Comparison of ENCODE assay signal across 1 cellular context in genomic region chr4:55948726-55949479, GRCh38.
TF ChIP-seq lines count a peak whose summit lies in the region.

A gene with protein sequence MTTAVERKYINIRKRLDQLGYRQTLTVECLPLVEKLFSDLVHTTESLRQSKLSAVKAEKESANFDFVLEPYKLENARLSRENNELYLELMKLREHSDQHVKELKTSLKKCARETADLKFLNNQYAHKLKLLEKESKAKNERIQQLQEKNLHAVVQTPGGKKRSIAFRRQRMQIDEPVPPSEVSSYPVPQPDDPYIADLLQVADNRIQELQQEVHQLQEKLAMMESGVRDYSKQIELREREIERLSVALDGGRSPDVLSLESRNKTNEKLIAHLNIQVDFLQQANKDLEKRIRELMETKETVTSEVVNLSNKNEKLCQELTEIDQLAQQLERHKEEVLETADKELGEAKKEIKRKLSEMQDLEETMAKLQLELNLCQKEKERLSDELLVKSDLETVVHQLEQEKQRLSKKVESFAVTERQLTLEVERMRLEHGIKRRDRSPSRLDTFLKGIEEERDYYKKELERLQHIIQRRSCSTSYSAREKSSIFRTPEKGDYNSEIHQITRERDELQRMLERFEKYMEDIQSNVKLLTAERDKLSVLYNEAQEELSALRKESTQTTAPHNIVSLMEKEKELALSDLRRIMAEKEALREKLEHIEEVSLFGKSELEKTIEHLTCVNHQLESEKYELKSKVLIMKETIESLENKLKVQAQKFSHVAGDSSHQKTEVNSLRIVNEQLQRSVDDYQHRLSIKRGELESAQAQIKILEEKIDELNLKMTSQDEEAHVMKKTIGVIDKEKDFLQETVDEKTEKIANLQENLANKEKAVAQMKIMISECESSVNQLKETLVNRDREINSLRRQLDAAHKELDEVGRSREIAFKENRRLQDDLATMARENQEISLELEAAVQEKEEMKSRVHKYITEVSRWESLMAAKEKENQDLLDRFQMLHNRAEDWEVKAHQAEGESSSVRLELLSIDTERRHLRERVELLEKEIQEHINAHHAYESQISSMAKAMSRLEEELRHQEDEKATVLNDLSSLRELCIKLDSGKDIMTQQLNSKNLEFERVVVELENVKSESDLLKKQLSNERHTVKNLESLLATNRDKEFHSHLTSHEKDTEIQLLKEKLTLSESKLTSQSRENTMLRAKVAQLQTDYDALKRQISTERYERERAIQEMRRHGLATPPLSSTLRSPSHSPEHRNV (plus strand): TSS chr4:55948945. CDS start chr4:55952131, 3,186 bp downstream.

TF ChIP-seq in K562, 482 proteins besides CTCF, POLR2A, EP300 and RAD21 (continued from another document and continues in another):
- TF ChIP-seq ZMIZ1 (IDR thresholded peaks at IDR 0.05; ENCODE audit: low read depth in 2 of 2, low read length in 2 of 2), result peak in 1 of 2 experiments; percentile 48; a peak in 1 of 4 replicates
- no peak for TF ChIP-seq ASH1L (IDR thresholded peaks at IDR 0.05; ENCODE audit: borderline replicate concordance, low read depth, partially characterized antibody)
- TF ChIP-seq, protein P1, sequence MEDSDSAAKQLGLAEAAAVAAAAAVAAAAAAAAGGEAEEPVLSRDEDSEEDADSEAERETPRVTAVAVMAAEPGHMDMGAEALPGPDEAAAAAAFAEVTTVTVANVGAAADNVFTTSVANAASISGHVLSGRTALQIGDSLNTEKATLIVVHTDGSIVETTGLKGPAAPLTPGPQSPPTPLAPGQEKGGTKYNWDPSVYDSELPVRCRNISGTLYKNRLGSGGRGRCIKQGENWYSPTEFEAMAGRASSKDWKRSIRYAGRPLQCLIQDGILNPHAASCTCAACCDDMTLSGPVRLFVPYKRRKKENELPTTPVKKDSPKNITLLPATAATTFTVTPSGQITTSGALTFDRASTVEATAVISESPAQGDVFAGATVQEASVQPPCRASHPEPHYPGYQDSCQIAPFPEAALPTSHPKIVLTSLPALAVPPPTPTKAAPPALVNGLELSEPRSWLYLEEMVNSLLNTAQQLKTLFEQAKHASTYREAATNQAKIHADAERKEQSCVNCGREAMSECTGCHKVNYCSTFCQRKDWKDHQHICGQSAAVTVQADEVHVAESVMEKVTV (CRISPR knock-in tag; IDR thresholded peaks at IDR 0.05), result peak; percentile 37; the same call in 1 of the 2 replicates
- TF ChIP-seq FOXK2 (conservative IDR thresholded peaks at IDR 0.05 in 1 of 2, IDR thresholded peaks at IDR 0.05 in 1 of 2; ENCODE audit: low read depth in 2 of 2), result peak in 1 of 2 experiments; percentile 37; a peak in 1 of 4 replicates
- peak; percentile 82; the same call in 1 of the 2 replicates for TF ChIP-seq E2F1 (CRISPR knock-in tag; IDR thresholded peaks at IDR 0.05)
- peak; percentile 82 to 87 for TF ChIP-seq MAZ (CRISPR knock-in tag; conservative IDR thresholded peaks at IDR 0.05 in 1 of 2, IDR thresholded peaks at IDR 0.05 in 1 of 2)
- TF ChIP-seq TAF9B (IDR thresholded peaks at IDR 0.05; ENCODE audit: partially characterized antibody), result no peak
- TF ChIP-seq, protein P2, sequence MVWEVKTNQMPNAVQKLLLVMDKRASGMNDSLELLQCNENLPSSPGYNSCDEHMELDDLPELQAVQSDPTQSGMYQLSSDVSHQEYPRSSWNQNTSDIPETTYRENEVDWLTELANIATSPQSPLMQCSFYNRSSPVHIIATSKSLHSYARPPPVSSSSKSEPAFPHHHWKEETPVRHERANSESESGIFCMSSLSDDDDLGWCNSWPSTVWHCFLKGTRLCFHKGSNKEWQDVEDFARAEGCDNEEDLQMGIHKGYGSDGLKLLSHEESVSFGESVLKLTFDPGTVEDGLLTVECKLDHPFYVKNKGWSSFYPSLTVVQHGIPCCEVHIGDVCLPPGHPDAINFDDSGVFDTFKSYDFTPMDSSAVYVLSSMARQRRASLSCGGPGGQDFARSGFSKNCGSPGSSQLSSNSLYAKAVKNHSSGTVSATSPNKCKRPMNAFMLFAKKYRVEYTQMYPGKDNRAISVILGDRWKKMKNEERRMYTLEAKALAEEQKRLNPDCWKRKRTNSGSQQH (CRISPR knock-in tag; IDR thresholded peaks at IDR 0.05), result peak; percentile 88
- peak; percentile 78 for TF ChIP-seq MYC (IDR thresholded peaks at IDR 0.05; ENCODE audit: low read depth, low read length)
- TF ChIP-seq MYC (CRISPR knock-in tag; IDR thresholded peaks at IDR 0.05; ENCODE audit: borderline replicate concordance, low read depth), result no peak; the same call in 1 of the 2 replicates
- TF ChIP-seq CREB1 (IDR thresholded peaks at IDR 0.05), result no peak; the same call in 1 of the 2 replicates
- peak; percentile 48 for TF ChIP-seq CREB1 (CRISPR knock-in tag; IDR thresholded peaks at IDR 0.05)
- TF ChIP-seq CREB3L1 (IDR thresholded peaks at IDR 0.05; ENCODE audit: borderline replicate concordance, low read depth), result peak; percentile 69
- peak; percentile 88 for TF ChIP-seq ELF2 (CRISPR knock-in tag; IDR thresholded peaks at IDR 0.05)
- TF ChIP-seq MBD2 (IDR thresholded peaks at IDR 0.05; ENCODE audit: borderline replicate concordance, low read depth), result peak; percentile 31; the same call in 1 of the 2 replicates
- TF ChIP-seq HDAC1 (IDR thresholded peaks at IDR 0.05), result peak; percentile 38 to 99; a peak in 3 of 4 replicates
- TF ChIP-seq ZNF699 (CRISPR knock-in tag; IDR thresholded peaks at IDR 0.05; ENCODE audit: insufficient replicate concordance), result no peak
- no peak for TF ChIP-seq BACH1 (tag; IDR thresholded peaks at IDR 0.05)
- no peak for TF ChIP-seq NFXL1 (CRISPR knock-in tag; IDR thresholded peaks at IDR 0.05)
- peak; percentile 78 for TF ChIP-seq CCNT2 (IDR thresholded peaks at IDR 0.05; ENCODE audit: borderline replicate concordance, extremely low read depth, insufficient read length, low read depth, low read length)
- TF ChIP-seq PHB2 (IDR thresholded peaks at IDR 0.05; ENCODE audit: low read depth), result no peak
- TF ChIP-seq TBL1XR1 (IDR thresholded peaks at IDR 0.05; ENCODE audit: low read length in 2 of 2), result peak; percentile 35 to 42; a peak in 1 of 4 replicates
- TF ChIP-seq NCOA1 (IDR thresholded peaks at IDR 0.05; ENCODE audit: low read depth), result peak; percentile 47; the same call in 1 of the 2 replicates
- TF ChIP-seq CEBPZ (IDR thresholded peaks at IDR 0.05; ENCODE audit: borderline replicate concordance, low read depth, low read length), result no peak
- TF ChIP-seq ZNF175 (CRISPR knock-in tag; IDR thresholded peaks at IDR 0.05; ENCODE audit: low read depth), result no peak; the same call in 1 of the 2 replicates
- TF ChIP-seq GABPB1 (CRISPR knock-in tag; IDR thresholded peaks at IDR 0.05), result peak; percentile 87
- no peak for TF ChIP-seq MTF1 (CRISPR knock-in tag; IDR thresholded peaks at IDR 0.05; ENCODE audit: borderline replicate concordance)
- TF ChIP-seq ZFP36 (IDR thresholded peaks at IDR 0.05; ENCODE audit: low read depth, low read length, partially characterized antibody), result no peak
